11 cellular contexts compared by ENCODE assay signal in genomic region chr9:129994947-129995346, GRCh38. TPM values are rescaled to one million over a fixed set of nuclear protein-coding genes. Genes with fewer than 3 reads are reported as not detected.
DNase-seq lines count a peak whose midpoint lies in the region; ATAC-seq, FAIRE-seq and TF ChIP-seq lines count a peak whose summit lies in the region.
"Had no signal": no experiment of that assay in that cellular context is flagged by ENCODE, and none has a peak within 500 bp of the region (broad histone marks: within the 10 kb centered on the region; RNA-seq: fewer than 3 reads in every experiment).

No MANE protein-coding gene starts in this region.

- no peaks in the 10 kb centered on the region for H3K27me3 ChIP-seq in astrocyte (ENCODE audit: insufficient read depth, low read length)
- no peaks in the 10 kb centered on the region for H3K27me3 ChIP-seq in mucosa of stomach (ENCODE audit: control insufficient read depth, insufficient read depth, low read length)
- H3K27me3 ChIP-seq in transverse colon = no peaks in the 10 kb centered on the region
- H3K27me3 ChIP-seq: cardiac muscle cell had no signal

- peak overlapping the region; percentile 60 for H3K4me3 Mint-ChIP-seq in activated CD8-positive, alpha-beta memory T cell treated with anti-CD3 and anti-CD28 coated beads, Interleukin-2, amount 10 ng/mL, durations not matched to agents 7 days and 5 days
- H3K4me3 Mint-ChIP-seq in astrocyte (ENCODE audit: unreplicated experiment) = no peak overlapping the region

- H3K9me3 Mint-ChIP-seq in activated CD8-positive, alpha-beta memory T cell treated with anti-CD3 and anti-CD28 coated beads, Interleukin-2, amount 10 ng/mL, durations not matched to agents 7 days and 5 days (ENCODE audit: low read depth) = no peaks in the 10 kb centered on the region
- H3K9me3 Mint-ChIP-seq in astrocyte (ENCODE audit: unreplicated experiment) = no peaks in the 10 kb centered on the region

- CTCF ChIA-PET in activated CD8-positive, alpha-beta memory T cell treated with anti-CD3 and anti-CD28 coated beads, Interleukin-2, amount 10 ng/mL, durations not matched to agents 7 days and 5 days (lab: Charles Lee) = interaction anchor here (0.6 to 3.2 kb wide), 5 partner anchors 37 to 113 kb away, joined by 3 to 12 read pairs (median 3); no protein-coding TSS in a partner anchor

- intact Hi-C loops in transverse colon (cut with DNase I; ENCODE audit: low total_unique reads) = loop anchor here (5.0 kb wide), 1 partner anchor 618 kb away; no protein-coding TSS in a partner anchor

- no peak for TF ChIP-seq EP300 in transverse colon (IDR thresholded peaks at IDR 0.05; ENCODE audit: low read depth)

- no peak for DNase-seq in activated CD8-positive, alpha-beta memory T cell treated with anti-CD3 and anti-CD28 coated beads, Interleukin-2, amount 10 ng/mL, durations not matched to agents 7 days and 5 days
- no peak for DNase-seq in activated CD8-positive, alpha-beta memory T cell treated with anti-CD3 and anti-CD28 coated beads for 24 hours
- DNase-seq in astrocyte (ENCODE audit: low read depth) = no peak
- no peak for DNase-seq in transverse colon
- no peak for DNase-seq in NCI-H2171 (lab: John Stamatoyannopoulos, UW)
- no peak for DNase-seq in H4 (ENCODE audit: low spot score)
- DNase-seq: glutamatergic neuron, NCI-H1694 treated with DMSO at 0.1 percent for 48 hours had no signal

- FAIRE-seq in astrocyte (lab: Jason Lieb, UNC) = no peak

- H3K4me3 ChIP-seq in astrocyte (ENCODE audit: insufficient read depth, low read depth, low read length) = no peak overlapping the region
- no peak overlapping the region for H3K4me3 ChIP-seq in mucosa of stomach (ENCODE audit: low read length)
- no peak overlapping the region for H3K4me3 ChIP-seq in transverse colon
- H3K4me3 ChIP-seq: cardiac muscle cell had no signal

- peaks cover 40% of the 10 kb centered on the region for H3K36me3 Mint-ChIP-seq in activated CD8-positive, alpha-beta memory T cell treated with anti-CD3 and anti-CD28 coated beads, Interleukin-2, amount 10 ng/mL, durations not matched to agents 7 days and 5 days
- peaks cover 10% of the 10 kb centered on the region for H3K36me3 Mint-ChIP-seq in astrocyte (ENCODE audit: low read depth, unreplicated experiment)

- no peaks in the 10 kb centered on the region for H3K27me3 Mint-ChIP-seq in activated CD8-positive, alpha-beta memory T cell treated with anti-CD3 and anti-CD28 coated beads, Interleukin-2, amount 10 ng/mL, durations not matched to agents 7 days and 5 days
- H3K27me3 Mint-ChIP-seq in astrocyte (ENCODE audit: low read depth, unreplicated experiment) = no peaks in the 10 kb centered on the region

- H2AFZ ChIP-seq in astrocyte (ENCODE audit: low read depth, low read length) = no peak overlapping the region

- no peaks in the 10 kb centered on the region for H3K79me2 ChIP-seq in astrocyte (ENCODE audit: insufficient read depth, low read length)

- H3K4me1 Mint-ChIP-seq in activated CD8-positive, alpha-beta memory T cell treated with anti-CD3 and anti-CD28 coated beads, Interleukin-2, amount 10 ng/mL, durations not matched to agents 7 days and 5 days = peaks cover 77% of the 10 kb centered on the region
- peaks cover 32% of the 10 kb centered on the region for H3K4me1 Mint-ChIP-seq in astrocyte (ENCODE audit: low read depth, unreplicated experiment)

- H3K4me1 ChIP-seq in astrocyte (ENCODE audit: insufficient read depth, low read length) = peaks cover 12% of the 10 kb centered on the region
- H3K4me1 ChIP-seq in mucosa of stomach (ENCODE audit: control insufficient read depth, insufficient read depth, low read length) = peaks cover 13% of the 10 kb centered on the region
- H3K4me1 ChIP-seq in transverse colon = peaks cover 27 to 54% (median 35%) of the 10 kb centered on the region in 4 donors

- H3K27ac ChIP-seq in astrocyte (ENCODE audit: low read depth, low read length) (no peak overlapping the region), transverse colon (peak overlapping the region; percentile 65 to 76 (median 74))
- H3K27ac ChIP-seq: cardiac muscle cell had no signal

- no peak for ATAC-seq in activated CD8-positive, alpha-beta memory T cell treated with anti-CD3 and anti-CD28 coated beads, Interleukin-2, amount 10 ng/mL, durations not matched to agents 7 days and 5 days
- ATAC-seq in GM21447 (IDR thresholded peaks at IDR 0.05; ENCODE audit: unreplicated experiment) = no peak

- no peak for TF ChIP-seq POLR2A in transverse colon (IDR thresholded peaks at IDR 0.05)

- H3K27ac Mint-ChIP-seq in activated CD8-positive, alpha-beta memory T cell treated with anti-CD3 and anti-CD28 coated beads, Interleukin-2, amount 10 ng/mL, durations not matched to agents 7 days and 5 days = peak overlapping the region; percentile 85
- H3K27ac Mint-ChIP-seq in astrocyte (ENCODE audit: unreplicated experiment) = peak overlapping the region; percentile 38

- H3K9ac ChIP-seq in astrocyte (ENCODE audit: low read length) (no peak overlapping the region), mucosa of stomach (ENCODE audit: low read length) (peak overlapping the region; percentile 2)

- no peaks in the 10 kb centered on the region for H3K9me3 ChIP-seq in astrocyte (ENCODE audit: insufficient read depth, low read depth, low read length)
- H3K9me3 ChIP-seq in mucosa of stomach (ENCODE audit: control insufficient read depth, low read length) = no peaks in the 10 kb centered on the region
- H3K9me3 ChIP-seq in transverse colon = no peaks in the 10 kb centered on the region

- TF ChIP-seq CTCF in astrocyte (IDR thresholded peaks at IDR 0.05; ENCODE audit: insufficient read depth, low read depth, low read length) (no peak), transverse colon (IDR thresholded peaks at IDR 0.05) (no peak)

- H4K20me1 ChIP-seq in astrocyte (ENCODE audit: insufficient read depth, low read length) = no peaks in the 10 kb centered on the region

- H3K4me2 ChIP-seq in astrocyte (ENCODE audit: low read length) = no peak overlapping the region

- in situ Hi-C loops in transverse colon (cut with MboI; ENCODE audit: low pct_ligation_motif_present in 1 of 4, low pct_unique_long_range_greater_than_20kb in 1 of 4, low sequenced_read_pairs in 3 of 4) = no loop called here

- no peaks in the 10 kb centered on the region for H3K36me3 ChIP-seq in astrocyte (ENCODE audit: insufficient read depth, low read length)
- H3K36me3 ChIP-seq in mucosa of stomach (ENCODE audit: control insufficient read depth, insufficient read depth, low read length) = no peaks in the 10 kb centered on the region
- H3K36me3 ChIP-seq in transverse colon = no peaks in the 10 kb centered on the region
- H3K36me3 ChIP-seq: cardiac muscle cell had no signal

- WGBS in transverse colon (ENCODE audit: low coverage in 1 of 2), 2 donors = 38 to 63% methylated on average over 1 to 4 of the region's 4 CpGs

RNA-seq across cellular contexts. Expression of gene FNBP1, which starts 48.0 kb away (rescaled TPM):
- total RNA-seq in activated CD8-positive, alpha-beta memory T cell treated with anti-CD3 and anti-CD28 coated beads, Interleukin-2, amount 10 ng/mL, durations not matched to agents 7 days and 5 days = 100 to 1,000 TPM; 153 to 167 TPM
- total RNA-seq in astrocyte = 60.9 and 63.5 TPM in 2 replicates
- 100 to 1,000 TPM in 1 of 4 donors, 10 to 100 TPM in 3; 38.5 to 114 (median 62.9) TPM for total RNA-seq in transverse colon
- 19.2 and 24.7 TPM in 2 replicates for total RNA-seq in H4 (2014; rRNA removed; shearing (Covaris generic))

RNA-seq across cellular contexts. Expression of gene GPR107, which starts 58.8 kb away (rescaled TPM):
- 10 to 100 TPM; 24.6 to 25.6 TPM for total RNA-seq in activated CD8-positive, alpha-beta memory T cell treated with anti-CD3 and anti-CD28 coated beads, Interleukin-2, amount 10 ng/mL, durations not matched to agents 7 days and 5 days
- total RNA-seq in astrocyte (58.7 and 62.3 TPM in 2 replicates), transverse colon (10 to 100 TPM; 25.7 to 33.7 (median 32.7) TPM)
- total RNA-seq in H4 (2014; rRNA removed; shearing (Covaris generic)) = 13.0 and 21.3 TPM in 2 replicates
